ENCODE assay signal across 27 cellular contexts in the genomic region with DNA sequence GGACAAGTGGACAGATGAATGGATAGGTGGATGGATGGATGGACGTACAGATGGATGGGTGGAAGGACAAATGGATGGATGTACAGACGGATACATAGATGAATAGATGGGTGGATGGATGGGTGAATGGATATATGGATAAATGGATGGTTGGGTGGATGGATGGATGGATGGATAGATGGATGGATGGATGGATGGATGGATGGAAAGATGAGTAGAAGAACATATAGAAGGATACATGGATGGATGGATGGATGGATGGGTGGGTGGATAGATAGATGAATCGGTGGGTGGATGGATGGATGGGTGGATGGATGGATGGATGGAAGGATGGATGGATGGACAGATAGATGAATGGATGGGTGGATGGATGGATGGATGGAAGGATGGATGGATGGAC.
"Had no signal": no experiment of that assay in that cellular context is flagged by ENCODE, and none has a peak within 500 bp of the region (broad histone marks: within the 10 kb centered on the region; RNA-seq: fewer than 3 reads in every experiment).

No MANE protein-coding gene starts in this region.

- ATAC-seq: stimulated activated effector memory CD8-positive, alpha-beta T cell treated with anti-CD3 and anti-CD28 coated beads, Interleukin-12 subunit alpha, Interleukin-12 subunit beta, amount 100 ng/mL, for 72 hours; stimulated activated memory B cell treated with anti-CD40 and anti-IgM and Interleukin-4, amounts not matched to agents 10 μg/mL and 1 μg/mL and 100 μg/mL, for 72 hours; stimulated activated naive B cell treated with anti-CD40 and anti-IgM and Interleukin-4, amounts not matched to agents 10 μg/mL and 1 μg/mL and 100 μg/mL, for 72 hours; stimulated activated naive CD8-positive, alpha-beta T cell treated with anti-CD3 and anti-CD28 coated beads, Interleukin-15, amount 100 ng/mL, for 72 hours; stimulated activated naive CD8-positive, alpha-beta T cell treated with anti-CD3 and anti-CD28 coated beads, Interleukin-15, Interleukin-2, amounts not matched to agents 100 U/mL and 50 U/mL, for 24 hours had no signal

- FAIRE-seq: urothelium cell line had no signal

- H3K9me3 ChIP-seq: stomach, suprapubic skin, testis, thoracic aorta, thyroid gland, tibial artery, tibial nerve, transverse colon, upper lobe of left lung, upper lobe of right lung, uterus, vagina had no signal

- H3K36me3 ChIP-seq: stomach, suprapubic skin, thoracic aorta, thyroid gland, tibial artery, tibial nerve, transverse colon, upper lobe of left lung, upper lobe of right lung, uterus, vagina had no signal

- DNase-seq: stimulated activated CD4-positive, alpha-beta T cell treated with anti-CD3 and anti-CD28 coated beads, Interleukin-2, amount 100 ng/mL, for 48 hours; stimulated activated CD4-positive, alpha-beta T cell treated with anti-CD3 and anti-CD28 coated beads, Interleukin-4, amount 100 ng/mL, for 1 hour; stimulated activated CD4-positive, alpha-beta T cell treated with anti-CD3 and anti-CD28 coated beads, Interleukin-4, amount 100 ng/mL, for 24 hours; stimulated activated CD4-positive, alpha-beta T cell treated with anti-CD3 and anti-CD28 coated beads, Interleukin-4, amount 100 ng/mL, for 4 hours; stimulated activated CD8-positive, alpha-beta memory T cell treated with anti-CD3 and anti-CD28 coated beads, Interleukin-4, amount 100 ng/mL, for 48 hours; stimulated activated naive B cell treated with anti-CD40 and anti-IgM and Interleukin-4, amounts not matched to agents 10 μg/mL and 1 μg/mL and 100 μg/mL, for 72 hours; stimulated activated naive CD4-positive, alpha-beta T cell; stimulated activated naive CD4-positive, alpha-beta T cell treated with Interleukin-2 at 50 U/mL for 16 hours; stimulated activated naive CD8-positive, alpha-beta T cell treated with anti-CD3 and anti-CD28 coated beads, Interleukin-15, amount 100 ng/mL, for 72 hours; stimulated activated naive CD8-positive, alpha-beta T cell treated with anti-CD3 and anti-CD28 coated beads, Interleukin-15, Interleukin-2, amounts not matched to agents 100 U/mL and 50 U/mL, for 24 hours; stomach; substantia nigra; testis; thyroid gland; tibial artery; transverse colon; trophoblast cell; upper lobe of left lung; upper lobe of right lung; uterus had no signal

- H3K4me1 ChIP-seq: testis, thyroid gland, tibial artery, tibial nerve, transverse colon, upper lobe of left lung, upper lobe of right lung, uterus, vagina had no signal

- H3K4me3 ChIP-seq: stomach, suprapubic skin, testis, thoracic aorta, thyroid gland, tibial artery, tibial nerve, transverse colon, upper lobe of left lung, upper lobe of right lung, uterus, vagina had no signal

- H3K27ac ChIP-seq: stomach, suprapubic skin, testis, thoracic aorta, thyroid gland, tibial artery, tibial nerve, transverse colon, upper lobe of left lung, uterus, vagina had no signal

- H3K27me3 ChIP-seq: stomach, suprapubic skin, testis, thyroid gland, tibial nerve, transverse colon, upper lobe of left lung, upper lobe of right lung, uterus, vagina had no signal
